In the genomic region with DNA sequence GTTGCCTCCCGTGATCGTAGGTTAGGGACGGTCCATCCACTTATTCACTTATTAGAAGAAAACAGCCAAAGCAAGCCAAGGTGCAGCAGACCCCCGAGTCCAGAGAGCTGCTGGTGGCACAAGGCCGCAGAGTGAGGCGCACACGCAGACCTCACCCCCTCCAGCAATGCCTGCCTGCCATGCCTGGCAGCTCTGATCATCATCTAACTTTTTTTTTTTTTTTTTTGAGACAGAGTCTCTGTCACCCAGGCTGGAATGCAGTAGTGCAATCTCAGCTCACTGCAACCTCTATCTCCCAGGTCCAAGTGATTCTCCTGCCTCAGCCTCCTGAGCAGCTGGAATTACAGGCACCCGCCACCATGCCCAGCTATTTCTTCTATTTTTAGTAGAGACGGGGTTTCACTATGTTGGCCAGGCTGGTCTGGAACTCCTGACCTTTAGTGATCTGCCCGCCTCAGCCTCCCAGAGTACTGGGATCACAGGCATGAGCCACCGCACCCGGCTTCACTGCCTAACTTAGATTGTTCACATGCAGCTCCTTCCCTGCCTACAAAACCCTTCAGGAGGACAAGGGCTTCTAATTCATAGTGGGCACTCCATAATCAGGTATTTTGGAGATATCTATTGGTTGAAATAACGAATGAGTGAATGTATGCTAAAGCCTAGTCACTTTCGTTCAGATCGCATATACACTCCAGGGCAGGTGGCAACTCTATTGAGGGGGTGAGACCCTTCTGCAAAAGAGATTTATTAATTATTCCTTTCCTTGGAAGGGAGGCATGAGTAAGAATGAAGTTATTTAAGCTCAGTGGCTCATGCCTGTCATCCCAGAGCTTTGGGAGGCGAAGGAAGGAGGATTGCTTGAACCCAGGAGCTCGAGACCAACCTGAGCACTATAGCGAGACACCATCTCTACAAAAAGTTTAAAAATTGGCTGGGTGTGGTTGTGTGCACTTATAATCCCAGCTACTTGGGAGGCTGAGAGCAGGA, we compare ENCODE assay signal across 1 cellular context.
TF ChIP-seq lines count a peak whose summit lies in the region.

No MANE protein-coding gene starts in this region.

TF ChIP-seq in A549, 52 proteins besides CTCF, POLR2A, EP300 and RAD21 (continued from another document):
- TF ChIP-seq, protein P1, sequence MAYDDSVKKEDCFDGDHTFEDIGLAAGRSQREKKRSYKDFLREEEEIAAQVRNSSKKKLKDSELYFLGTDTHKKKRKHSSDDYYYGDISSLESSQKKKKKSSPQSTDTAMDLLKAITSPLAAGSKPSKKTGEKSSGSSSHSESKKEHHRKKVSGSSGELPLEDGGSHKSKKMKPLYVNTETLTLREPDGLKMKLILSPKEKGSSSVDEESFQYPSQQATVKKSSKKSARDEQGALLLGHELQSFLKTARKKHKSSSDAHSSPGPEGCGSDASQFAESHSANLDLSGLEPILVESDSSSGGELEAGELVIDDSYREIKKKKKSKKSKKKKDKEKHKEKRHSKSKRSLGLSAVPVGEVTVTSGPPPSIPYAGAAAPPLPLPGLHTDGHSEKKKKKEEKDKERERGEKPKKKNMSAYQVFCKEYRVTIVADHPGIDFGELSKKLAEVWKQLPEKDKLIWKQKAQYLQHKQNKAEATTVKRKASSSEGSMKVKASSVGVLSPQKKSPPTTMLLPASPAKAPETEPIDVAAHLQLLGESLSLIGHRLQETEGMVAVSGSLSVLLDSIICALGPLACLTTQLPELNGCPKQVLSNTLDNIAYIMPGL (CRISPR knock-in tag; IDR thresholded peaks at IDR 0.05; ENCODE audit: borderline replicate concordance), result no peak
- TF ChIP-seq HOXB5 (CRISPR knock-in tag; IDR thresholded peaks at IDR 0.05) (no peak), MYC (IDR thresholded peaks at IDR 0.05; ENCODE audit: borderline replicate concordance, low read length) (no peak), FOSL2 (IDR thresholded peaks at IDR 0.05) (no peak), FOSL2 (CRISPR knock-in tag; IDR thresholded peaks at IDR 0.05) (no peak; the same call in 1 of the 2 replicates), FOXS1 (CRISPR knock-in tag; IDR thresholded peaks at IDR 0.05) (no peak), NPAS2 (CRISPR knock-in tag; IDR thresholded peaks at IDR 0.05; ENCODE audit: borderline replicate concordance) (no peak), SREBF2 (IDR thresholded peaks at IDR 0.05) (no peak), EHMT2 (IDR thresholded peaks at IDR 0.05; ENCODE audit: low read depth) (no peak), SMC3 (IDR thresholded peaks at IDR 0.05) (no peak), JUN (IDR thresholded peaks at IDR 0.05) (no peak), NFE2L2 (conservative IDR thresholded peaks at IDR 0.05; ENCODE audit: low read length) (no peak), CHD2 (IDR thresholded peaks at IDR 0.05; ENCODE audit: low read length, partially characterized antibody) (no peak), RNF2 (IDR thresholded peaks at IDR 0.05; ENCODE audit: borderline replicate concordance, low read depth) (no peak), HEYL (CRISPR knock-in tag; IDR thresholded peaks at IDR 0.05) (no peak), CEBPB (IDR thresholded peaks at IDR 0.05) (no peak)
- TF ChIP-seq, protein P2, sequence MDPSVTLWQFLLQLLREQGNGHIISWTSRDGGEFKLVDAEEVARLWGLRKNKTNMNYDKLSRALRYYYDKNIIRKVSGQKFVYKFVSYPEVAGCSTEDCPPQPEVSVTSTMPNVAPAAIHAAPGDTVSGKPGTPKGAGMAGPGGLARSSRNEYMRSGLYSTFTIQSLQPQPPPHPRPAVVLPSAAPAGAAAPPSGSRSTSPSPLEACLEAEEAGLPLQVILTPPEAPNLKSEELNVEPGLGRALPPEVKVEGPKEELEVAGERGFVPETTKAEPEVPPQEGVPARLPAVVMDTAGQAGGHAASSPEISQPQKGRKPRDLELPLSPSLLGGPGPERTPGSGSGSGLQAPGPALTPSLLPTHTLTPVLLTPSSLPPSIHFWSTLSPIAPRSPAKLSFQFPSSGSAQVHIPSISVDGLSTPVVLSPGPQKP (IDR thresholded peaks at IDR 0.05; ENCODE audit: low read depth, low read length), result no peak
- TF ChIP-seq, protein P3, sequence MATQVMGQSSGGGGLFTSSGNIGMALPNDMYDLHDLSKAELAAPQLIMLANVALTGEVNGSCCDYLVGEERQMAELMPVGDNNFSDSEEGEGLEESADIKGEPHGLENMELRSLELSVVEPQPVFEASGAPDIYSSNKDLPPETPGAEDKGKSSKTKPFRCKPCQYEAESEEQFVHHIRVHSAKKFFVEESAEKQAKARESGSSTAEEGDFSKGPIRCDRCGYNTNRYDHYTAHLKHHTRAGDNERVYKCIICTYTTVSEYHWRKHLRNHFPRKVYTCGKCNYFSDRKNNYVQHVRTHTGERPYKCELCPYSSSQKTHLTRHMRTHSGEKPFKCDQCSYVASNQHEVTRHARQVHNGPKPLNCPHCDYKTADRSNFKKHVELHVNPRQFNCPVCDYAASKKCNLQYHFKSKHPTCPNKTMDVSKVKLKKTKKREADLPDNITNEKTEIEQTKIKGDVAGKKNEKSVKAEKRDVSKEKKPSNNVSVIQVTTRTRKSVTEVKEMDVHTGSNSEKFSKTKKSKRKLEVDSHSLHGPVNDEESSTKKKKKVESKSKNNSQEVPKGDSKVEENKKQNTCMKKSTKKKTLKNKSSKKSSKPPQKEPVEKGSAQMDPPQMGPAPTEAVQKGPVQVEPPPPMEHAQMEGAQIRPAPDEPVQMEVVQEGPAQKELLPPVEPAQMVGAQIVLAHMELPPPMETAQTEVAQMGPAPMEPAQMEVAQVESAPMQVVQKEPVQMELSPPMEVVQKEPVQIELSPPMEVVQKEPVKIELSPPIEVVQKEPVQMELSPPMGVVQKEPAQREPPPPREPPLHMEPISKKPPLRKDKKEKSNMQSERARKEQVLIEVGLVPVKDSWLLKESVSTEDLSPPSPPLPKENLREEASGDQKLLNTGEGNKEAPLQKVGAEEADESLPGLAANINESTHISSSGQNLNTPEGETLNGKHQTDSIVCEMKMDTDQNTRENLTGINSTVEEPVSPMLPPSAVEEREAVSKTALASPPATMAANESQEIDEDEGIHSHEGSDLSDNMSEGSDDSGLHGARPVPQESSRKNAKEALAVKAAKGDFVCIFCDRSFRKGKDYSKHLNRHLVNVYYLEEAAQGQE (IDR thresholded peaks at IDR 0.05), result no peak
